21 cellular contexts compared by ENCODE assay signal in the genomic region with DNA sequence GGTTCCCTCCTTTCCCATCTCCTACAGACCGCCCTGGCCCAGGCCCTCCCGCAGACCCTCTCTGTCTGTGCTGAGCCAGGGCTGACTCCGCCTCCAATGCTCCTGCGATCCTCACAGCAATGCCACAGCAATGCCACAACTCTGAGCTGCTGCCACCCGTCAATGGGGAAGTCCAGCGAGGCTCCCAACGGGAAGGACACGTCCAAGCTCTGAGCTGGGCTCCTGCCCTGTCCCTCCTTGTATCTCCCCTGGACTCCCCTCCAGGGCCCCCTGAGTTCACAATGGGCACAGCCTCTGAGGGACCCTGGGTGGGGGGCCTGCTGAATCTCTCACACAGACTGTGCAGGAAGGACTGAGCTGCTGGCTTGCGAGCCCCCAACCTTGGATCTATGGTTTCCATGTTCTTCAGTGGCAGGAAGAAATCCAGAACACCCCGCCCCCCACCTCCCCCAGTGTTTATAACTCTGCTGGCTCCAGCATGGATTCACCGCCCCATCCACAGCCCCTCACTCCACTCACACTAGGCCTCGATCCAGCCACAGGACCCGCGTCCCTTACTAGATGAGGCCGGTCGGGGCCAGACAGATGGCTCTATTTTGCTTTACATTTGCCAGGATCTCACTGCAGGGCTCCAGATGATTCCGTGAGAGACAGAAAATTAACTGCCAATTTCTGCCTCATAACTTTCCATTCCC.
"Had no signal": no experiment of that assay in that cellular context is flagged by ENCODE, and none has a peak within 500 bp of the region (broad histone marks: within the 10 kb centered on the region; RNA-seq: fewer than 3 reads in every experiment).

No MANE protein-coding gene starts in this region.

- H3K4me1 ChIP-seq: prostate gland, right atrium auricular region had no signal

- H3K9me3 Mint-ChIP-seq: effector memory CD8-positive, alpha-beta T cell; nephron; stimulated activated naive CD8-positive, alpha-beta T cell treated with anti-CD3 and anti-CD28 coated beads, Interleukin-15, amount 100 ng/mL, for 72 hours; type B pancreatic cell had no signal

- H3K36me3 ChIP-seq: prostate gland, right atrium auricular region, WERI-Rb-1 had no signal

- H3K27ac Mint-ChIP-seq: effector memory CD8-positive, alpha-beta T cell; nephron; stimulated activated naive CD8-positive, alpha-beta T cell treated with anti-CD3 and anti-CD28 coated beads, Interleukin-15, amount 100 ng/mL, for 72 hours; type B pancreatic cell had no signal

- DNase-seq: activated CD4-positive, alpha-beta T cell treated with anti-CD3 and anti-CD28 coated beads for 1 hour; activated CD8-positive, alpha-beta memory T cell treated with anti-CD3 and anti-CD28 coated beads for 24 hours; activated CD8-positive, alpha-beta memory T cell treated with anti-CD3 and anti-CD28 coated beads, Interleukin-2, amount 50 U/mL, for 48 hours; activated naive CD4-positive, alpha-beta T cell; effector memory CD8-positive, alpha-beta T cell; foreskin fibroblast; hippocampal formation; midbrain; stimulated activated CD4-positive, alpha-beta T cell treated with anti-CD3 and anti-CD28 coated beads, Interleukin-15, amount 100 ng/mL, for 24 hours; stimulated activated CD4-positive, alpha-beta T cell treated with anti-CD3 and anti-CD28 coated beads, Interleukin-2, amount 100 ng/mL, for 48 hours; stimulated activated naive CD8-positive, alpha-beta T cell treated with anti-CD3 and anti-CD28 coated beads, Interleukin-15, amount 100 ng/mL, for 72 hours; SW 1271; T-helper 2 cell; WERI-Rb-1 had no signal

- H3K9me3 ChIP-seq: prostate gland, right atrium auricular region had no signal

- H3K4me3 ChIP-seq: lung, prostate gland, right atrium auricular region, skin epidermis had no signal

- ATAC-seq: effector memory CD8-positive, alpha-beta T cell; stimulated activated naive CD8-positive, alpha-beta T cell treated with anti-CD3 and anti-CD28 coated beads, Interleukin-15, amount 100 ng/mL, for 72 hours had no signal

- H3K36me3 Mint-ChIP-seq: type B pancreatic cell had no signal

- H3K4me3 Mint-ChIP-seq: effector memory CD8-positive, alpha-beta T cell; nephron; stimulated activated naive CD8-positive, alpha-beta T cell treated with anti-CD3 and anti-CD28 coated beads, Interleukin-15, amount 100 ng/mL, for 72 hours; type B pancreatic cell had no signal

- FAIRE-seq: keratinocyte had no signal

- H3K27ac ChIP-seq: prostate gland, right atrium auricular region, WERI-Rb-1 had no signal
